ENCODE assay signal across 10 cellular contexts in genomic region chr16:89344314-89344828, GRCh38.
DNase-seq lines count a peak whose midpoint lies in the region; ATAC-seq and TF ChIP-seq lines count a peak whose summit lies in the region.
"Had no signal": no experiment of that assay in that cellular context is flagged by ENCODE, and none has a peak within 500 bp of the region (broad histone marks: within the 10 kb centered on the region; RNA-seq: fewer than 3 reads in every experiment).

No MANE protein-coding gene starts in this region.

- no peak overlapping the region for H3K4me3 Mint-ChIP-seq in activated naive CD4-positive, alpha-beta T cell treated with anti-CD3 and anti-CD28 coated beads, Interleukin-2, amount 50 U/mL, for 24 hours
- peak overlapping the region in 1 of 5 donors; percentile 24 for H3K4me3 Mint-ChIP-seq in immature natural killer cell

- H3K4me3 ChIP-seq in brain microvascular endothelial cell (ENCODE audit: low read depth, low read length) (no peak overlapping the region), right lobe of liver (no peak overlapping the region), transverse colon (no peak overlapping the region)

- ATAC-seq in right lobe of liver, result no peak
- ATAC-seq: foreskin keratinocyte had no signal

- TF ChIP-seq CTCF in brain microvascular endothelial cell (IDR thresholded peaks at IDR 0.05; ENCODE audit: low read depth, low read length, missing control alignments) (no peak), right lobe of liver (IDR thresholded peaks at IDR 0.05) (no peak), transverse colon (IDR thresholded peaks at IDR 0.05) (no peak)

- H3K27me3 ChIP-seq in brain microvascular endothelial cell (replicated peaks) (no peaks in the 10 kb centered on the region), right lobe of liver (no peaks in the 10 kb centered on the region), transverse colon (no peaks in the 10 kb centered on the region)
- H3K27me3 ChIP-seq: foreskin keratinocyte had no signal

- TF ChIP-seq EP300 in transverse colon (IDR thresholded peaks at IDR 0.05; ENCODE audit: low read depth), result no peak

- TF ChIP-seq POLR2A in right lobe of liver (IDR thresholded peaks at IDR 0.05) (no peak), transverse colon (IDR thresholded peaks at IDR 0.05) (no peak)

- no peaks in the 10 kb centered on the region for H3K27me3 Mint-ChIP-seq in activated naive CD4-positive, alpha-beta T cell treated with anti-CD3 and anti-CD28 coated beads, Interleukin-2, amount 50 U/mL, for 24 hours
- H3K27me3 Mint-ChIP-seq in immature natural killer cell (ENCODE audit: low read depth in 3 of 3), result peaks cover 0 to 8% (median 0%) of the 10 kb centered on the region in 3 donors

- H3K36me3 ChIP-seq in brain microvascular endothelial cell (replicated peaks) (no peaks in the 10 kb centered on the region), right lobe of liver (no peaks in the 10 kb centered on the region), transverse colon (no peaks in the 10 kb centered on the region)

- H3K4me1 Mint-ChIP-seq in activated naive CD4-positive, alpha-beta T cell treated with anti-CD3 and anti-CD28 coated beads, Interleukin-2, amount 50 U/mL, for 24 hours, result peaks cover 88% of the 10 kb centered on the region
- H3K4me1 Mint-ChIP-seq in immature natural killer cell, result peaks cover 84 to 93% of the 10 kb centered on the region in 2 donors

- DNase-seq in activated naive CD4-positive, alpha-beta T cell (lab: John Stamatoyannopoulos, UW), result no peak
- DNase-seq in brain microvascular endothelial cell, result no peak
- DNase-seq in right lobe of liver, result no peak
- DNase-seq in transverse colon, result no peak
- DNase-seq in T1000 (lab: John Stamatoyannopoulos, UW), result no peak
- DNase-seq in NCI-H187 treated with DMSO at 0.1 percent for 48 hours (lab: John Stamatoyannopoulos, UW), result no peak
- DNase-seq in immature natural killer cell, result no peak
- DNase-seq: foreskin keratinocyte, NCI-H1436 treated with DMSO at 0.1 percent for 48 hours had no signal

- H3K9me3 ChIP-seq in right lobe of liver, result no peaks in the 10 kb centered on the region
- H3K9me3 ChIP-seq in transverse colon, result no peaks in the 10 kb centered on the region

- H3K27ac ChIP-seq in brain microvascular endothelial cell (peak overlapping the region; percentile 19), right lobe of liver (peak overlapping the region in 2 of 3 donors; percentile 62 to 63), transverse colon (peak overlapping the region in 3 of 4 donors; percentile 23 to 58 (median 34))
- H3K27ac ChIP-seq: foreskin keratinocyte had no signal

- in situ Hi-C loops in brain microvascular endothelial cell (cut with HindIII; ENCODE audit: low pct_ligation_motif_present, low sequenced_read_pairs), result no loop called here
- in situ Hi-C loops in transverse colon (cut with MboI; ENCODE audit: low pct_ligation_motif_present in 1 of 4, low pct_unique_long_range_greater_than_20kb in 1 of 4, low sequenced_read_pairs in 3 of 4), result no loop called here

- H3K4me1 ChIP-seq in right lobe of liver, result peaks cover 0 to 42% (median 19%) of the 10 kb centered on the region in 4 donors
- H3K4me1 ChIP-seq in transverse colon, result peaks cover 18 to 49% (median 43%) of the 10 kb centered on the region in 4 donors

- no peaks in the 10 kb centered on the region for H3K36me3 Mint-ChIP-seq in activated naive CD4-positive, alpha-beta T cell treated with anti-CD3 and anti-CD28 coated beads, Interleukin-2, amount 50 U/mL, for 24 hours
- no peaks in the 10 kb centered on the region for H3K36me3 Mint-ChIP-seq in immature natural killer cell

- 79% methylated on average over 6 of the region's 16 CpGs for WGBS in right lobe of liver (ENCODE audit: insufficient coverage, low coverage, low lambda C conversion rate, missing lambda C conversion rate)
- 82% methylated on average over 16 of the region's 16 CpGs; no CpG with 5 or more reads in 1 of the 2 donors for WGBS in transverse colon (ENCODE audit: low coverage in 1 of 2), 2 donors

- intact Hi-C loops in right lobe of liver (cut with DNase I), result no loop called here
- intact Hi-C loops in transverse colon (cut with DNase I; ENCODE audit: low total_unique reads), result no loop called here

- H3K27ac Mint-ChIP-seq in activated naive CD4-positive, alpha-beta T cell treated with anti-CD3 and anti-CD28 coated beads, Interleukin-2, amount 50 U/mL, for 24 hours, result peak overlapping the region; percentile 21
- H3K27ac Mint-ChIP-seq in immature natural killer cell, result peak overlapping the region in 3 of 6 donors; percentile 40 to 57 (median 55)

- no peaks in the 10 kb centered on the region for H3K9me3 Mint-ChIP-seq in activated naive CD4-positive, alpha-beta T cell treated with anti-CD3 and anti-CD28 coated beads, Interleukin-2, amount 50 U/mL, for 24 hours
- no peaks in the 10 kb centered on the region for H3K9me3 Mint-ChIP-seq in immature natural killer cell
